ENCODE assay signal across 8 cellular contexts in the genomic region with DNA sequence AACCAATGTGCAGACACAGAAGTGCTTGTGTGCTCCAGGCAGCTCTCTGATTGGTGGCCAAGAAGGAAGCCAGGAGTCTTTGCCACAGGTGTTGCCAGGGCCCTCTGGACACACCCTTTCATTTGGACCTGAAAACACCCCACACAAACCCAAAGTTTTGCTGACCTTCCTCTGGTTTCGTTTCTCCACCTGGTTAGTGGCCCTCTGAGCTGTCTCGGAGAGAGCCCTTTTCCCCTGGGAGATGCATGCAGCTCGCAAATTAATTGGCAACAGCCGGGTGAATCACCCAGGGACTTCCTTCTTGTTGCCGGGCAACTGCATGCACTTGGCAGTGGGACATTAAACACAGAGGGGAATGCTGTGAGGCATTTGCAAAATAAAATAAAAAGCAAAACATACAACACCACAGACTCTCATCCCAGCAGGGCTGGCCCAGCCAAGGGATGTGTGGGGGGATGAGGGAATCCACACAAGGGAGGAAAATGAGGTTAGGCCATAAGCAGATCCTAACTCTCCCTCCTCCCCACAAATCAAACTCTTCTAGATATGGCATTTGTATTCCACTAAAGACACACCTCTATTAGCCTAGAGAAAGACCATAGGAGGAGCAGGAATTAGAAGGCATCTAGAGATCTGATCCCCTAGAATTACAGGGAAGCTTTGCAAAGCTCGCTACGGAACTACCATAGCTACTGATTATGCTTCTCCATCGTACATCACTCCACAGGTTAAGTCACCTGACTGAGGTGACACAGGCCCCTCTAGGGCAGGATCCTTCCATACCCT.
A peak's percentile ranks its signal among the peaks of the same experiment; 100 is the strongest.
DNase-seq lines count a peak whose midpoint lies in the region; ATAC-seq and TF ChIP-seq lines count a peak whose summit lies in the region.

No MANE protein-coding gene starts in this region.

- H2AK5ac ChIP-seq in H9 (ENCODE audit: insufficient read length, low read length) = no peak overlapping the region

- no peak overlapping the region for H2BK12ac ChIP-seq in H9 (ENCODE audit: insufficient read length, low read depth, low read length)

- no peak overlapping the region for H2BK120ac ChIP-seq in H9 (ENCODE audit: low read depth, low read length, poor library complexity, severe bottlenecking)

- H3K79me2 ChIP-seq in H9 (ENCODE audit: insufficient read depth, low read length) = no peaks in the 10 kb centered on the region
- peaks cover 76% of the 10 kb centered on the region for H3K79me2 ChIP-seq in MM.1S (ENCODE audit: low read length)

- no peaks in the 10 kb centered on the region for H3K79me1 ChIP-seq in H9 (ENCODE audit: insufficient read depth, low read depth, low read length, poor library complexity, severe bottlenecking)

- no peak overlapping the region; a peak in 1 of 7 replicates for H3K27ac Mint-ChIP-seq in H9

- H3T11ph ChIP-seq in H9 (ENCODE audit: low read length) = no peak overlapping the region

- H3K27ac ChIP-seq in H9 (ENCODE audit: insufficient read length, low read depth, low read length) = no peak overlapping the region
- peak overlapping the region; percentile 52; the same call in 1 of the 2 replicates for H3K27ac ChIP-seq in MM.1S (ENCODE audit: low read length)
- H3K27ac ChIP-seq in SK-N-MC = no peak overlapping the region
- H3K27ac ChIP-seq in gastroesophageal sphincter = no peak overlapping the region

- no peak overlapping the region for H3K4me3 ChIP-seq in GM06990 (replicated peaks; ENCODE audit: low read depth, low read length)
- no peak overlapping the region for H3K4me3 ChIP-seq in MM.1S (ENCODE audit: low read length)
- H3K4me3 ChIP-seq in SK-N-MC = peak overlapping the region; percentile 23
- H3K4me3 ChIP-seq in gastroesophageal sphincter = no peak overlapping the region

- no peak overlapping the region for H2BK5ac ChIP-seq in H9 (ENCODE audit: insufficient read length, low read length)

- no peak overlapping the region for H4K8ac ChIP-seq in H9 (replicated peaks; ENCODE audit: insufficient read length, low read depth, low read length)

- DNase-seq in GM06990 (ENCODE audit: extremely low read depth, insufficient read length) (peak; percentile 69), H9 (peak; percentile 66), MM.1S (peak; percentile 41), SK-N-MC (ENCODE audit: low read depth, low spot score) (peak; percentile 14), putamen (ENCODE audit: low spot score) (peak; percentile 43), mesenteric fat pad (ENCODE audit: low spot score) (no peak)
- no peak for DNase-seq in effector CD4-positive, alpha-beta T cell

- H2BK20ac ChIP-seq in H9 (ENCODE audit: low read depth, low read length, poor library complexity, severe bottlenecking) = no peak overlapping the region

- H3K9me3 ChIP-seq in H9 (ENCODE audit: control insufficient read depth, low read depth, low read length) (no peaks in the 10 kb centered on the region), MM.1S (replicated peaks; ENCODE audit: insufficient read depth, low read length) (no peaks in the 10 kb centered on the region), SK-N-MC (ENCODE audit: low read depth, low read length) (no peaks in the 10 kb centered on the region), gastroesophageal sphincter (no peaks in the 10 kb centered on the region)

- no peak overlapping the region for H3K56ac ChIP-seq in H9 (ENCODE audit: insufficient read length, low read depth, low read length)

- no peak overlapping the region for H3K18ac ChIP-seq in H9 (ENCODE audit: insufficient read length, low read depth, low read length)

- no CpG with 5 or more reads among the region's 8 CpGs for WGBS in H9 (ENCODE audit: extremely low coverage, insufficient read length, low lambda C conversion rate)
- 0 to 57% methylated on average over 2 to 5 of the region's 8 CpGs for WGBS in gastroesophageal sphincter (ENCODE audit: low coverage in 1 of 2), 2 donors

- no peak overlapping the region for H3K9ac ChIP-seq in H9 (ENCODE audit: extremely low read depth, insufficient read length, low read length)
- H3K9ac ChIP-seq in MM.1S (ENCODE audit: low read length) = peak overlapping the region; percentile 31; the same call in 1 of the 2 replicates
- no peak overlapping the region for H3K9ac ChIP-seq in SK-N-MC (ENCODE audit: insufficient read length)

- no peak overlapping the region for H3K4me2 ChIP-seq in H9 (ENCODE audit: insufficient read depth, insufficient read length, low read length)
- peak overlapping the region; percentile 30; the same call in 1 of the 2 replicates for H3K4me2 ChIP-seq in MM.1S (ENCODE audit: low read depth, low read length)

- TF ChIP-seq POLR2A in gastroesophageal sphincter (IDR thresholded peaks at IDR 0.05) = no peak

- ATAC-seq in gastroesophageal sphincter = peak; percentile 46

- peaks cover 3% of the 10 kb centered on the region; the same call in 1 of the 2 replicates for H3K4me1 ChIP-seq in H9 (ENCODE audit: insufficient read depth, low read length)
- peaks cover 20% of the 10 kb centered on the region for H3K4me1 ChIP-seq in MM.1S (ENCODE audit: low read length)
- peaks cover 0 to 12% (median 0%) of the 10 kb centered on the region in 3 donors for H3K4me1 ChIP-seq in gastroesophageal sphincter

- H3K4ac ChIP-seq in H9 (ENCODE audit: low read depth, low read length) = no peak overlapping the region

- no peak overlapping the region for H4K5ac ChIP-seq in H9 (ENCODE audit: insufficient read length, low read depth, low read length)

- H3K36me3 Mint-ChIP-seq in H9 (ENCODE audit: insufficient read depth in 1 of 3, low read depth in 3 of 3) = no peaks in the 10 kb centered on the region; a peak in 2 of 7 replicates

- peaks cover 67% of the 10 kb centered on the region for H3K27me3 Mint-ChIP-seq in H9 (ENCODE audit: low read depth)

- H3K23me2 ChIP-seq in H9 (ENCODE audit: insufficient read length, low read depth, low read length, poor library complexity, severe bottlenecking) = no peaks in the 10 kb centered on the region

- H3K4me3 Mint-ChIP-seq in H9 = no peak overlapping the region

- H4K91ac ChIP-seq in H9 (ENCODE audit: insufficient read length, low read depth, low read length) = no peak overlapping the region

- TF ChIP-seq EP300 in gastroesophageal sphincter (IDR thresholded peaks at IDR 0.05) = no peak

- H3K9me2 ChIP-seq in MM.1S (replicated peaks; ENCODE audit: insufficient read depth, low read length) = no peaks in the 10 kb centered on the region

- H3F3A ChIP-seq in MM.1S (ENCODE audit: insufficient read depth, low read length) = peaks cover 7% of the 10 kb centered on the region; the same call in 1 of the 2 replicates

- H2AFZ ChIP-seq in H9 (ENCODE audit: low read length) = no peak overlapping the region
- H2AFZ ChIP-seq in MM.1S (ENCODE audit: low read length) = no peak overlapping the region

- H4K20me1 ChIP-seq in H9 (ENCODE audit: control insufficient read depth, insufficient read depth, insufficient read length) (no peaks in the 10 kb centered on the region), MM.1S (ENCODE audit: insufficient read depth, low read length) (no peaks in the 10 kb centered on the region)

- no peak overlapping the region for H3K23ac ChIP-seq in H9 (ENCODE audit: insufficient read length, low read depth, low read length)

- no peaks in the 10 kb centered on the region; the same call in 1 of the 2 replicates for H3K36me3 ChIP-seq in GM06990 (ENCODE audit: control insufficient read depth, insufficient read depth, low read length)
- H3K36me3 ChIP-seq in MM.1S (replicated peaks; ENCODE audit: insufficient read depth, low read length) = peaks cover 8% of the 10 kb centered on the region; the same call in 1 of the 2 replicates
- no peaks in the 10 kb centered on the region for H3K36me3 ChIP-seq in SK-N-MC (ENCODE audit: insufficient read depth, low read length)
- H3K36me3 ChIP-seq in gastroesophageal sphincter = no peaks in the 10 kb centered on the region

- TF ChIP-seq CTCF in GM06990 (IDR thresholded peaks at IDR 0.05; ENCODE audit: insufficient read depth, low read length, poor library complexity, severe bottlenecking) (no peak), H9 (conservative IDR thresholded peaks at IDR 0.05) (no peak), MM.1S (IDR thresholded peaks at IDR 0.05; ENCODE audit: low read length) (no peak), gastroesophageal sphincter (IDR thresholded peaks at IDR 0.05) (no peak)

- no peaks in the 10 kb centered on the region; a peak in 3 of 5 replicates for H3K9me3 Mint-ChIP-seq in H9

- peaks cover 13 to 19% of the 10 kb centered on the region in 2 experiments for H3K4me1 Mint-ChIP-seq in H9

- H3K14ac ChIP-seq in H9 (ENCODE audit: insufficient read depth, low read length) = no peak overlapping the region

- H3K27me3 ChIP-seq in GM06990 (replicated peaks; ENCODE audit: control insufficient read depth, insufficient read depth, low read length) = no peaks in the 10 kb centered on the region
- peaks cover 40% of the 10 kb centered on the region; the same call in 1 of the 2 replicates for H3K27me3 ChIP-seq in H9 (ENCODE audit: insufficient read depth, low read length)
- no peaks in the 10 kb centered on the region for H3K27me3 ChIP-seq in MM.1S (replicated peaks; ENCODE audit: insufficient read depth, low read length)
- no peaks in the 10 kb centered on the region for H3K27me3 ChIP-seq in gastroesophageal sphincter

- H2BK15ac ChIP-seq in H9 (ENCODE audit: low read depth, low read length) = no peak overlapping the region

Comparison
In these comparisons a context has a peak if more than half of its experiments do, and no peak if none do; other contexts are left out.
1. DNase-seq: peak in GM06990 (single experiment), H9 (single experiment), MM.1S (single experiment), SK-N-MC (single experiment) and putamen (single experiment); none in mesenteric fat pad (single experiment) and effector CD4-positive, alpha-beta T cell (single experiment).